ENCODE assay signal across 24 cellular contexts in genomic region chr3:113219605-113220300, GRCh38. TPM values are rescaled to one million over a fixed set of nuclear protein-coding genes. Genes with fewer than 3 reads are reported as not detected.
"Had no signal": no experiment of that assay in that cellular context is flagged by ENCODE, and none has a peak within 500 bp of the region (broad histone marks: within the 10 kb centered on the region; RNA-seq: fewer than 3 reads in every experiment).

No MANE protein-coding gene starts in this region.

- H3K27ac Mint-ChIP-seq: activated B cell treated with CpG ODN at 0.5 μM for 24 hours; activated CD4-positive, alpha-beta memory T cell treated with anti-CD3 and anti-CD28 coated beads, Interleukin-2, amount 10 ng/mL, durations not matched to agents 7 days and 5 days; activated CD8-positive, alpha-beta memory T cell treated with anti-CD3 and anti-CD28 coated beads, Interleukin-2, amount 10 ng/mL, durations not matched to agents 7 days and 5 days; activated naive CD8-positive, alpha-beta T cell treated with anti-CD3 and anti-CD28 coated beads, Interleukin-2, amount 10 ng/mL, durations not matched to agents 7 days and 5 days; activated T-helper 17 cell treated with anti-CD3 and anti-CD28 coated beads, Interleukin-2, amount 50 U/mL, for 72 hours; naive thymus-derived CD8-positive, alpha-beta T cell; T-helper 2 cell treated with Interferon-gamma antibody and Interleukin-4, amounts not matched to agents 5 μg/mL and 100 μg/mL, for 36 hours had no signal

- ATAC-seq: activated CD8-positive, alpha-beta memory T cell treated with anti-CD3 and anti-CD28 coated beads, Interleukin-2, amount 10 ng/mL, durations not matched to agents 7 days and 5 days; activated T-helper 17 cell treated with anti-CD3 and anti-CD28 coated beads, Interleukin-2, amount 50 U/mL, for 72 hours; left lobe of liver; mucosa of descending colon; naive thymus-derived CD8-positive, alpha-beta T cell had no signal

- H3K9me3 ChIP-seq: esophagus squamous epithelium, mucosa of descending colon had no signal

- H3K27ac ChIP-seq: brain microvascular endothelial cell, SK-N-MC had no signal

- H3K36me3 ChIP-seq: brain microvascular endothelial cell had no signal

- H3K9me3 Mint-ChIP-seq: activated B cell treated with CpG ODN at 0.5 μM for 24 hours; activated CD4-positive, alpha-beta memory T cell treated with anti-CD3 and anti-CD28 coated beads, Interleukin-2, amount 10 ng/mL, durations not matched to agents 7 days and 5 days; activated T-helper 17 cell treated with anti-CD3 and anti-CD28 coated beads, Interleukin-2, amount 50 U/mL, for 72 hours; naive thymus-derived CD8-positive, alpha-beta T cell; T-helper 2 cell treated with Interferon-gamma antibody and Interleukin-4, amounts not matched to agents 5 μg/mL and 100 μg/mL, for 36 hours had no signal

- H3K27me3 ChIP-seq: brain microvascular endothelial cell, esophagus squamous epithelium had no signal

- H3K36me3 Mint-ChIP-seq: activated CD8-positive, alpha-beta memory T cell treated with anti-CD3 and anti-CD28 coated beads, Interleukin-2, amount 10 ng/mL, durations not matched to agents 7 days and 5 days; activated naive CD8-positive, alpha-beta T cell treated with anti-CD3 and anti-CD28 coated beads, Interleukin-2, amount 10 ng/mL, durations not matched to agents 7 days and 5 days; naive thymus-derived CD8-positive, alpha-beta T cell had no signal

- H3K4me3 Mint-ChIP-seq: activated B cell treated with CpG ODN at 0.5 μM for 24 hours; activated CD4-positive, alpha-beta memory T cell treated with anti-CD3 and anti-CD28 coated beads, Interleukin-2, amount 10 ng/mL, durations not matched to agents 7 days and 5 days; activated CD8-positive, alpha-beta memory T cell treated with anti-CD3 and anti-CD28 coated beads, Interleukin-2, amount 10 ng/mL, durations not matched to agents 7 days and 5 days; activated naive CD8-positive, alpha-beta T cell treated with anti-CD3 and anti-CD28 coated beads, Interleukin-2, amount 10 ng/mL, durations not matched to agents 7 days and 5 days; activated T-helper 17 cell treated with anti-CD3 and anti-CD28 coated beads, Interleukin-2, amount 50 U/mL, for 72 hours; naive thymus-derived CD8-positive, alpha-beta T cell; T-helper 2 cell treated with Interferon-gamma antibody and Interleukin-4, amounts not matched to agents 5 μg/mL and 100 μg/mL, for 36 hours had no signal

- H3K4me1 Mint-ChIP-seq: activated T-helper 17 cell treated with anti-CD3 and anti-CD28 coated beads, Interleukin-2, amount 50 U/mL, for 72 hours had no signal

- DNase-seq: activated B cell treated with CpG ODN at 0.5 μM for 24 hours; activated CD4-positive, alpha-beta memory T cell treated with anti-CD3 and anti-CD28 coated beads, Interleukin-2, amount 10 ng/mL, durations not matched to agents 7 days and 5 days; activated CD4-positive, alpha-beta T cell treated with anti-CD3 and anti-CD28 coated beads for 48 hours; activated CD8-positive, alpha-beta memory T cell treated with anti-CD3 and anti-CD28 coated beads, Interleukin-2, amount 10 ng/mL, durations not matched to agents 7 days and 5 days; activated naive CD4-positive, alpha-beta T cell; activated naive CD8-positive, alpha-beta T cell treated with anti-CD3 and anti-CD28 coated beads, Interleukin-2, amount 10 ng/mL, durations not matched to agents 7 days and 5 days; brain microvascular endothelial cell; esophagus squamous epithelium; kidney; mucosa of descending colon; naive thymus-derived CD8-positive, alpha-beta T cell; occipital lobe; posterior cingulate gyrus; retina; stimulated activated CD4-positive, alpha-beta T cell treated with anti-CD3 and anti-CD28 coated beads, Interleukin-2, amount 100 ng/mL, for 24 hours; stimulated activated naive CD4-positive, alpha-beta T cell treated with Interleukin-2 at 50 U/mL for 16 hours; substantia nigra; trophoblast cell had no signal

- H3K4me3 ChIP-seq: coronary artery, esophagus squamous epithelium, mucosa of descending colon, SK-N-MC had no signal

RNA-seq across cellular contexts. Expression of gene BOC, which starts 8.4 kb away (rescaled TPM):
- total RNA-seq: activated CD4-positive, alpha-beta memory T cell treated with anti-CD3 and anti-CD28 coated beads, Interleukin-2, amount 10 ng/mL, durations not matched to agents 7 days and 5 days; activated CD8-positive, alpha-beta memory T cell treated with anti-CD3 and anti-CD28 coated beads, Interleukin-2, amount 10 ng/mL, durations not matched to agents 7 days and 5 days; activated naive CD8-positive, alpha-beta T cell treated with anti-CD3 and anti-CD28 coated beads, Interleukin-2, amount 10 ng/mL, durations not matched to agents 7 days and 5 days; lung microvascular endothelial cell; naive thymus-derived CD8-positive, alpha-beta T cell had no signal
- polyA plus RNA-seq: naive thymus-derived CD8-positive, alpha-beta T cell had no signal
